Comparison of ENCODE assay signal across 25 cellular contexts in the genomic region with DNA sequence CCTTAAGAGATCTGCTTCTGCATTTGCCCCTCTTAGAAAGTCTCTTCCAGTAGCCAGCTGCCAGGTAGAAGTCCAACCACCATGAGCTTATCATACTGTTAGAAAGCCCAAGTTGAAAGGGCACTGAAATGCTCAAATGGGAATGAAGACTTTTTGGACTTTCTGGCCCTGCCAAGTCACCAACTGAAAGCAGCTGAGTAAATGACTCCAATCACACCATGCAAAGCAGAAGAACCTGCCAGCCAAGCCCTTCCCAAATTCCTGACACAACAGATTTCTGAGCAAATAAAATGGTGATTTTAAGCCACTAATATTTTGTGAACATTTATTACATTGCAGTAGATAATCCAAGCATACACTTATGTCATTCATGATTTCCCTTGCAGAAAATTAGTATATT. TPM values are rescaled to one million over a fixed set of nuclear protein-coding genes. Genes with fewer than 3 reads are reported as not detected.
DNase-seq lines count a peak whose midpoint lies in the region; ATAC-seq, FAIRE-seq and TF ChIP-seq lines count a peak whose summit lies in the region.
"Had no signal": no experiment of that assay in that cellular context is flagged by ENCODE, and none has a peak within 500 bp of the region (broad histone marks: within the 10 kb centered on the region; RNA-seq: fewer than 3 reads in every experiment).

No MANE protein-coding gene starts in this region.

- no peaks in the 10 kb centered on the region for H4K20me1 ChIP-seq in endothelial cell of umbilical vein (replicated peaks; ENCODE audit: control insufficient read depth, extremely low read depth, insufficient read depth, low read length)

- CTCF ChIA-PET in HEK293 (lab: Yijun Ruan, JAX) (no interaction called here), endothelial cell of umbilical vein (lab: Charles Lee) (interaction anchor here (1.3 to 1.9 kb wide), 3 partner anchors 9 to 10 kb away, joined by 3 to 7 read pairs (median 4); no protein-coding TSS in a partner anchor)

- no peaks in the 10 kb centered on the region for H3K9me3 Mint-ChIP-seq in CD4-positive, CD25-positive, alpha-beta regulatory T cell
- peaks cover 13% of the 10 kb centered on the region for H3K9me3 Mint-ChIP-seq in nephron

- no peak overlapping the region for H2AFZ ChIP-seq in endothelial cell of umbilical vein (ENCODE audit: low read depth, low read length)

- DNase-seq in CD4-positive, CD25-positive, alpha-beta regulatory T cell, result no peak
- DNase-seq in endothelial cell of umbilical vein (ENCODE audit: low read depth, low spot score), result no peak
- no peak for DNase-seq in activated gamma-delta T cell (lab: John Stamatoyannopoulos, UW)
- no peak for DNase-seq in effector CD8-positive, alpha-beta T cell (lab: John Stamatoyannopoulos, UW)
- DNase-seq in cerebellar cortex (ENCODE audit: low spot score), result no peak
- DNase-seq: DMS 273 treated with DMSO at 0.1 percent for 48 hours; DMS79 treated with DMSO at 0.1 percent for 48 hours; IMR-90; NCI-H1105 treated with DMSO at 0.1 percent for 48 hours; NCI-H2029 treated with DMSO at 0.1 percent for 48 hours; NCI-H226; NCI-H510A treated with DMSO at 0.1 percent for 48 hours; NCI-H748 treated with DMSO at 0.1 percent for 48 hours; NK-92 treated with Interleukin-12 subunit alpha and Interleukin-12 subunit beta, amount 100 ng/mL, for 24 hours; SHP77 treated with DMSO at 0.1 percent for 48 hours had no signal

- intact Hi-C loops in endothelial cell of umbilical vein (cut with micrococcal nuclease), result loop anchor here (5.0 kb wide), 1 partner anchor 166 kb away; no protein-coding TSS in a partner anchor

- H3K9ac ChIP-seq in endothelial cell of umbilical vein (replicated peaks; ENCODE audit: extremely low read depth, insufficient read depth, low read length), result no peak overlapping the region
- H3K9ac ChIP-seq: KMS-11 had no signal

- FAIRE-seq in endothelial cell of umbilical vein (lab: Jason Lieb, UNC), result peak; percentile 4
- FAIRE-seq: A204.1, GM12878, H1, HTR-8/SVneo had no signal

- no peak for TF ChIP-seq CTCF in HEK293 (tag by site-specific recombination; IDR thresholded peaks at IDR 0.05)
- TF ChIP-seq CTCF in endothelial cell of umbilical vein (IDR thresholded peaks at IDR 0.05; ENCODE audit: extremely low read depth in 1 of 2, insufficient read depth in 1 of 2, low read depth in 1 of 2, low read length in 2 of 2), result no peak
- no peak for TF ChIP-seq CTCF in nephron (IDR thresholded peaks at IDR 0.05; ENCODE audit: unreplicated experiment in 3 of 3)

- H3K27ac ChIP-seq in CD4-positive, CD25-positive, alpha-beta regulatory T cell (ENCODE audit: insufficient read depth, low read length, poor library complexity, severe bottlenecking), result no peak overlapping the region
- H3K27ac ChIP-seq in HEK293 (ENCODE audit: extremely low read depth, low read depth, low read length) (no peak overlapping the region), endothelial cell of umbilical vein (ENCODE audit: insufficient read depth, low read depth, low read length) (no peak overlapping the region)
- H3K27ac ChIP-seq: C4-2B, KMS-11, RWPE1 had no signal

- no peaks in the 10 kb centered on the region for H3K36me3 Mint-ChIP-seq in CD4-positive, CD25-positive, alpha-beta regulatory T cell
- no peaks in the 10 kb centered on the region for H3K36me3 Mint-ChIP-seq in nephron (ENCODE audit: low read depth)

- H3K27me3 Mint-ChIP-seq in CD4-positive, CD25-positive, alpha-beta regulatory T cell, result peaks cover 37% of the 10 kb centered on the region
- peaks cover 51% of the 10 kb centered on the region for H3K27me3 Mint-ChIP-seq in nephron (ENCODE audit: low read depth)

- peaks cover 7% of the 10 kb centered on the region for H3K27me3 ChIP-seq in CD4-positive, CD25-positive, alpha-beta regulatory T cell (ENCODE audit: control insufficient read depth, insufficient read depth, low read length)
- H3K27me3 ChIP-seq in endothelial cell of umbilical vein (ENCODE audit: control insufficient read depth in 2 of 2, insufficient read depth in 2 of 2, low read length in 2 of 2), result no peaks in the 10 kb centered on the region

- no TSS peak for BruUV-seq in endothelial cell of umbilical vein (replicated peaks; lab: Mats Ljungman, UMichigan)

- peaks cover 4 to 40% (median 25%) of the 10 kb centered on the region in 4 donors for H3K4me1 Mint-ChIP-seq in CD4-positive, CD25-positive, alpha-beta regulatory T cell
- peaks cover 8% of the 10 kb centered on the region for H3K4me1 Mint-ChIP-seq in nephron

- peak overlapping the region in 3 of 4 donors; percentile 24 to 88 (median 62) for H3K4me3 Mint-ChIP-seq in CD4-positive, CD25-positive, alpha-beta regulatory T cell
- peak overlapping the region; percentile 44 to 54 (median 48) for H3K4me3 Mint-ChIP-seq in nephron

- no peaks in the 10 kb centered on the region for H3K79me2 ChIP-seq in endothelial cell of umbilical vein (ENCODE audit: control insufficient read depth, insufficient read depth, low read length)

- POLR2A ChIA-PET in HEK293 (lab: Yijun Ruan, JAX) (no interaction called here), endothelial cell of umbilical vein (lab: Charles Lee) (no interaction called here)

- H3K4me3 ChIP-seq in CD4-positive, CD25-positive, alpha-beta regulatory T cell (ENCODE audit: low read depth, low read length), result no peak overlapping the region
- no peak overlapping the region for H3K4me3 ChIP-seq in HEK293 (ENCODE audit: low read depth, low read length)
- no peak overlapping the region for H3K4me3 ChIP-seq in endothelial cell of umbilical vein (replicated peaks in 1 of 3; ENCODE audit: insufficient read depth in 1 of 3, low read depth in 1 of 3, low read length in 3 of 3)
- H3K4me3 ChIP-seq: GM12878 had no signal

- no peaks in the 10 kb centered on the region for H3K36me3 ChIP-seq in CD4-positive, CD25-positive, alpha-beta regulatory T cell (ENCODE audit: control insufficient read depth, insufficient read depth, low read length)
- peaks cover 0 to 8% of the 10 kb centered on the region in 2 experiments; a peak in 2 of 3 replicates for H3K36me3 ChIP-seq in HEK293 (ENCODE audit: control insufficient read depth in 2 of 2, insufficient read depth in 1 of 2, low read length in 2 of 2)
- no peaks in the 10 kb centered on the region for H3K36me3 ChIP-seq in endothelial cell of umbilical vein (ENCODE audit: control insufficient read depth in 2 of 2, extremely low read depth in 1 of 2, insufficient read depth in 2 of 2, low read length in 2 of 2)

- dilution Hi-C loops in endothelial cell of umbilical vein (cut with MboI; ENCODE audit: extremely low pct_ligation_motif_present, low sequenced_read_pairs), result no loop called here

- peaks cover 27% of the 10 kb centered on the region for H3K4me1 ChIP-seq in CD4-positive, CD25-positive, alpha-beta regulatory T cell (ENCODE audit: control insufficient read depth, insufficient read depth, low read length, poor library complexity, severe bottlenecking)
- no peaks in the 10 kb centered on the region for H3K4me1 ChIP-seq in HEK293 (ENCODE audit: control insufficient read depth, insufficient read depth, low read length)
- H3K4me1 ChIP-seq in endothelial cell of umbilical vein (ENCODE audit: control insufficient read depth, extremely low read depth, insufficient read depth, low read length), result peaks cover 15% of the 10 kb centered on the region

- no peak overlapping the region for H3K4me2 ChIP-seq in endothelial cell of umbilical vein (ENCODE audit: insufficient read depth, low read length)
- H3K4me2 ChIP-seq: KMS-11 had no signal

- H3K9me3 ChIP-seq in CD4-positive, CD25-positive, alpha-beta regulatory T cell (ENCODE audit: control insufficient read depth in 2 of 2, low read length in 2 of 2), result no peaks in the 10 kb centered on the region
- no peaks in the 10 kb centered on the region; the same call in 1 of the 2 replicates for H3K9me3 ChIP-seq in HEK293 (ENCODE audit: control insufficient read depth, insufficient read depth, low read depth, low read length)
- H3K9me3 ChIP-seq in endothelial cell of umbilical vein (replicated peaks; ENCODE audit: control insufficient read depth, insufficient read depth, low read length), result no peaks in the 10 kb centered on the region

- H3K27ac Mint-ChIP-seq in CD4-positive, CD25-positive, alpha-beta regulatory T cell, result no peak overlapping the region
- no peak overlapping the region for H3K27ac Mint-ChIP-seq in nephron

- TF ChIP-seq POLR2A in endothelial cell of umbilical vein (IDR thresholded peaks at IDR 0.05; ENCODE audit: low read depth, low read length), result no peak

- ATAC-seq in CD4-positive, CD25-positive, alpha-beta regulatory T cell (ENCODE audit: low read depth in 2 of 2), result no peak
- no peak for ATAC-seq in GM21526 (IDR thresholded peaks at IDR 0.05; ENCODE audit: low FRiP score, unreplicated experiment)
- ATAC-seq: GM12878 had no signal

- H3K9me1 ChIP-seq in endothelial cell of umbilical vein (replicated peaks; ENCODE audit: control insufficient read depth, extremely low read depth, insufficient read depth, low read length), result no peaks in the 10 kb centered on the region

TF ChIP-seq in endothelial cell of umbilical vein, 7 proteins besides CTCF, POLR2A, EP300 and RAD21:
- TF ChIP-seq POLR2AphosphoS5 (IDR thresholded peaks at IDR 0.05; ENCODE audit: insufficient read depth, low read depth, low read length), result no peak
- TF ChIP-seq GATA2 (IDR thresholded peaks at IDR 0.05; ENCODE audit: insufficient read depth, insufficient read length, low read depth, low read length), result no peak
- no peak for TF ChIP-seq EZH2 (IDR thresholded peaks at IDR 0.05; ENCODE audit: borderline replicate concordance, low read depth, low read length, severe bottlenecking)
- TF ChIP-seq MYC (IDR thresholded peaks at IDR 0.05; ENCODE audit: low read depth, low read length), result no peak

RNA-seq across cellular contexts. Expression of a gene that starts 2.1 kb away (rescaled TPM):
- total RNA-seq in CD4-positive, CD25-positive, alpha-beta regulatory T cell, result 6.0 TPM
- polyA plus RNA-seq in CD4-positive, CD25-positive, alpha-beta regulatory T cell, result 10 to 100 TPM in 3 of 4 donors, 1 to 10 TPM in 1; 5.8 to 14.6 (median 13.3) TPM
- total RNA-seq in endothelial cell of umbilical vein, result 7.3 and 8.1 TPM in 2 replicates
- 11.8 and 11.9 TPM in 2 replicates for polyA plus RNA-seq in endothelial cell of umbilical vein
- polyA plus RNA-seq in endothelial cell of umbilical vein (2011; cell fraction: cytosol; rRNA removed), result 5.4 and 5.8 TPM in 2 replicates
- polyA plus RNA-seq in endothelial cell of umbilical vein (2011; cell fraction: nucleus; rRNA removed), result 4.3 and 4.5 TPM in 2 replicates
- polyA plus RNA-seq in endothelial cell of umbilical vein (2012), result 4.5 and 5.3 TPM in 2 replicates
- 4.0 and 4.8 TPM in 2 replicates for polyA minus RNA-seq in endothelial cell of umbilical vein
- not detected for polyA minus RNA-seq in endothelial cell of umbilical vein (2011; cell fraction: cytosol; rRNA and poly(A)+ RNA removed)
- 2.4 and 2.5 TPM in 2 replicates for polyA minus RNA-seq in endothelial cell of umbilical vein (2011; cell fraction: nucleus; rRNA and poly(A)+ RNA removed)
- total RNA-seq: IMR-90 had no signal
